In the genomic region with DNA sequence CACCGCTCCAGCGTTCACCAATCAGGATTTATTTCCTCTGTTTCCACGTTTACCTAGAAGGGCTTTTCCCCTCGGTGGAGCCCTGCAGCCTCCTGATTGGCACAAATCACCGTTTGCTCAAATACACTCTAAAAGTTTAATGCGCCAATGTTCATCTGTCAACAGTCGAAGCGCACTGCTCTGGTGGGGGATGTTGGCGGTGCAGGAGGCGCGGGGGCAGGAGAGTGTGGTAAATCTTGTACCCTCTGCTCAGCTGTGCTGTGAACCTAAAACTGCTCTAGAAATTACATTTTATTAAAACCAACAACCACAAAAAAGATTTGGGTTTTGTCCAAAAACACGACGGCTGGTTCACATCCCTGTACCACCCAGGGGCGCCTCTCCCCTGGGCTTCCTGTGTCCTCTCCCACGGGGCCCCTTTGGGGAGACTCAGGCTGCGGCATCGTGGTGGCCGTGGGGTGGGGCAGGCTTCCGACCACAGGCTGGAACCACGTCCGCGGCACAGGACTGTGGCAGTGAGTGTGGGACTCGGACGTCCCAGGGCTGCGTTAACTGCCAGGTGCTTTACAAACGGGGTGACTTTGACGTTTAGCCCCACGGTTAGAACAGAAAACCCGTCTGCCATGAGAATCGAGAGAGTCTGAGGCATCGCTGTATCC, we compare ENCODE assay signal across 2 cellular contexts.
TF ChIP-seq lines count a peak whose summit lies in the region.

No MANE protein-coding gene starts in this region.

TF ChIP-seq in IMR-90, 13 proteins besides CTCF, POLR2A, EP300 and RAD21:
- TF ChIP-seq, protein P1, sequence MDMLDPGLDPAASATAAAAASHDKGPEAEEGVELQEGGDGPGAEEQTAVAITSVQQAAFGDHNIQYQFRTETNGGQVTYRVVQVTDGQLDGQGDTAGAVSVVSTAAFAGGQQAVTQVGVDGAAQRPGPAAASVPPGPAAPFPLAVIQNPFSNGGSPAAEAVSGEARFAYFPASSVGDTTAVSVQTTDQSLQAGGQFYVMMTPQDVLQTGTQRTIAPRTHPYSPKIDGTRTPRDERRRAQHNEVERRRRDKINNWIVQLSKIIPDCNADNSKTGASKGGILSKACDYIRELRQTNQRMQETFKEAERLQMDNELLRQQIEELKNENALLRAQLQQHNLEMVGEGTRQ (IDR thresholded peaks at IDR 0.05; ENCODE audit: low read depth, low read length): no peak
- TF ChIP-seq BHLHE40 (IDR thresholded peaks at IDR 0.05; ENCODE audit: low read depth, low read length) (no peak), RCOR1 (IDR thresholded peaks at IDR 0.05; ENCODE audit: insufficient replicate concordance, low read length) (no peak)

TF ChIP-seq in H1, 55 proteins besides CTCF, POLR2A, EP300 and RAD21:
- no peak for TF ChIP-seq ZNF274 (IDR thresholded peaks at IDR 0.05; ENCODE audit: borderline replicate concordance, extremely low read depth, low read length)
- TF ChIP-seq CBX5 (IDR thresholded peaks at IDR 0.05; ENCODE audit: low read depth, low read length): no peak
- no peak for TF ChIP-seq CHD2 (IDR thresholded peaks at IDR 0.05; ENCODE audit: low read length)
- no peak for TF ChIP-seq SRF (IDR thresholded peaks at IDR 0.05; ENCODE audit: low read depth, low read length)
- TF ChIP-seq EZH2 (IDR thresholded peaks at IDR 0.05; ENCODE audit: low read depth, low read length, severe bottlenecking): no peak
- TF ChIP-seq CEBPB (IDR thresholded peaks at IDR 0.05; ENCODE audit: low read depth, low read length): no peak
- no peak for TF ChIP-seq TAF7 (optimal IDR thresholded peaks at IDR 0.05; ENCODE audit: borderline replicate concordance, low read depth, low read length)
- TF ChIP-seq, protein P2, sequence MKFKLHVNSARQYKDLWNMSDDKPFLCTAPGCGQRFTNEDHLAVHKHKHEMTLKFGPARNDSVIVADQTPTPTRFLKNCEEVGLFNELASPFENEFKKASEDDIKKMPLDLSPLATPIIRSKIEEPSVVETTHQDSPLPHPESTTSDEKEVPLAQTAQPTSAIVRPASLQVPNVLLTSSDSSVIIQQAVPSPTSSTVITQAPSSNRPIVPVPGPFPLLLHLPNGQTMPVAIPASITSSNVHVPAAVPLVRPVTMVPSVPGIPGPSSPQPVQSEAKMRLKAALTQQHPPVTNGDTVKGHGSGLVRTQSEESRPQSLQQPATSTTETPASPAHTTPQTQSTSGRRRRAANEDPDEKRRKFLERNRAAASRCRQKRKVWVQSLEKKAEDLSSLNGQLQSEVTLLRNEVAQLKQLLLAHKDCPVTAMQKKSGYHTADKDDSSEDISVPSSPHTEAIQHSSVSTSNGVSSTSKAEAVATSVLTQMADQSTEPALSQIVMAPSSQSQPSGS (IDR thresholded peaks at IDR 0.05; ENCODE audit: low read length): no peak
- no peak for TF ChIP-seq POLR2AphosphoS5 (IDR thresholded peaks at IDR 0.05; ENCODE audit: low read depth, low read length)
- TF ChIP-seq RFX5 (IDR thresholded peaks at IDR 0.05; ENCODE audit: borderline replicate concordance, low read depth, low read length): no peak
- TF ChIP-seq CHD1 (IDR thresholded peaks at IDR 0.05; ENCODE audit: low read depth, low read length): no peak
- TF ChIP-seq POU5F1 (IDR thresholded peaks at IDR 0.05; ENCODE audit: low read depth, low read length): no peak
- no peak for TF ChIP-seq KDM1A (IDR thresholded peaks at IDR 0.05; ENCODE audit: borderline replicate concordance, low read length)
- no peak for TF ChIP-seq NRF1 (IDR thresholded peaks at IDR 0.05; ENCODE audit: low read depth, low read length)
- no peak for TF ChIP-seq KDM5A (IDR thresholded peaks at IDR 0.05; ENCODE audit: low read length)
TF ChIP-seq in H1: peak in this region for 0.
